In genomic region chr12:24852420-24852819, GRCh38 we compare ENCODE assay signal across 11 cellular contexts.
DNase-seq lines count a peak whose midpoint lies in the region; ATAC-seq and TF ChIP-seq lines count a peak whose summit lies in the region.
"Had no signal": no experiment of that assay in that cellular context is flagged by ENCODE, and none has a peak within 500 bp of the region (broad histone marks: within the 10 kb centered on the region; RNA-seq: fewer than 3 reads in every experiment).

No MANE protein-coding gene starts in this region.

- no peaks in the 10 kb centered on the region for H3K36me3 ChIP-seq in kidney epithelial cell (ENCODE audit: control insufficient read depth, insufficient read depth, low read length)
- H3K36me3 ChIP-seq: ascending aorta had no signal

- peaks cover 4% of the 10 kb centered on the region for H3K9me3 Mint-ChIP-seq in activated T-helper 1 cell treated with anti-CD3 and anti-CD28 coated beads, Interleukin-12 subunit alpha, Interleukin-12 subunit beta, Interleukin-2, Interleukin-4 antibody, amounts not matched to agents 30 ng/mL and 10 ng/mL and 1 ng/mL, durations not matched to agents 14 hours and 24 hours and 36 hours
- H3K9me3 Mint-ChIP-seq: natural killer cell treated with Interleukin-12 subunit alpha and Interleukin-12 subunit beta and Interleukin-15 and Interleukin-18, amount 100 ng/mL, for 72 hours had no signal

- in situ Hi-C loops in SK-MEL-5 (cut with HindIII; ENCODE audit: low pct_unique_long_range_greater_than_20kb, low sequenced_read_pairs): no loop called here

- no peak for ATAC-seq in activated CD4-positive, CD25-positive, alpha-beta regulatory T cell treated with anti-CD3 and anti-CD28 coated beads, Interleukin-2, amount 50 U/mL, for 24 hours
- ATAC-seq: natural killer cell treated with Interleukin-12 subunit alpha and Interleukin-12 subunit beta and Interleukin-15 and Interleukin-18, amount 100 ng/mL, for 72 hours had no signal

- intact Hi-C loops in activated T-helper 1 cell treated with anti-CD3 and anti-CD28 coated beads, Interleukin-12 subunit alpha, Interleukin-12 subunit beta, Interleukin-2, Interleukin-4 antibody, amounts not matched to agents 30 ng/mL and 10 ng/mL and 1 ng/mL, durations not matched to agents 14 hours and 24 hours and 36 hours (cut with micrococcal nuclease): loop anchor here (1.0 to 5.0 kb wide), 4 partner anchors 13 to 280 kb away; no protein-coding TSS in a partner anchor

- H3K4me3 ChIP-seq in GM12865 (ENCODE audit: low read depth, low read length): no peak overlapping the region
- H3K4me3 ChIP-seq in kidney epithelial cell (ENCODE audit: low read depth, low read length): no peak overlapping the region
- H3K4me3 ChIP-seq: ascending aorta had no signal

- TF ChIP-seq CTCF in AG09319 (IDR thresholded peaks at IDR 0.05; ENCODE audit: low read depth, low read length) (peak; percentile 33), GM12865 (IDR thresholded peaks at IDR 0.05; ENCODE audit: insufficient read depth, low read depth, low read length, missing control alignments) (peak; percentile 4), kidney epithelial cell (IDR thresholded peaks at IDR 0.05; ENCODE audit: insufficient read depth, low read length, poor library complexity, severe bottlenecking) (peak; percentile 30)

- H3K27ac Mint-ChIP-seq in activated T-helper 1 cell treated with anti-CD3 and anti-CD28 coated beads, Interleukin-12 subunit alpha, Interleukin-12 subunit beta, Interleukin-2, Interleukin-4 antibody, amounts not matched to agents 30 ng/mL and 10 ng/mL and 1 ng/mL, durations not matched to agents 14 hours and 24 hours and 36 hours: no peak overlapping the region

- H3K4me1 Mint-ChIP-seq in activated T-helper 1 cell treated with anti-CD3 and anti-CD28 coated beads, Interleukin-12 subunit alpha, Interleukin-12 subunit beta, Interleukin-2, Interleukin-4 antibody, amounts not matched to agents 30 ng/mL and 10 ng/mL and 1 ng/mL, durations not matched to agents 14 hours and 24 hours and 36 hours (ENCODE audit: low read depth): peaks cover 14% of the 10 kb centered on the region

- no peak overlapping the region for H3K4me3 Mint-ChIP-seq in activated T-helper 1 cell treated with anti-CD3 and anti-CD28 coated beads, Interleukin-12 subunit alpha, Interleukin-12 subunit beta, Interleukin-2, Interleukin-4 antibody, amounts not matched to agents 30 ng/mL and 10 ng/mL and 1 ng/mL, durations not matched to agents 14 hours and 24 hours and 36 hours
- H3K4me3 Mint-ChIP-seq: natural killer cell treated with Interleukin-12 subunit alpha and Interleukin-12 subunit beta and Interleukin-15 and Interleukin-18, amount 100 ng/mL, for 72 hours had no signal

- no peaks in the 10 kb centered on the region for H3K27me3 ChIP-seq in kidney epithelial cell (ENCODE audit: control insufficient read depth, insufficient read depth, low read length)
- H3K27me3 ChIP-seq: ascending aorta had no signal

- H3K36me3 Mint-ChIP-seq in activated T-helper 1 cell treated with anti-CD3 and anti-CD28 coated beads, Interleukin-12 subunit alpha, Interleukin-12 subunit beta, Interleukin-2, Interleukin-4 antibody, amounts not matched to agents 30 ng/mL and 10 ng/mL and 1 ng/mL, durations not matched to agents 14 hours and 24 hours and 36 hours (ENCODE audit: low read depth): peaks cover 12% of the 10 kb centered on the region

- DNase-seq in AG09319 (ENCODE audit: extremely low read depth, low read depth): no peak
- DNase-seq in GM12865 (ENCODE audit: low read depth): no peak
- DNase-seq in SK-MEL-5 (ENCODE audit: low read depth, low spot score): peak; percentile 15
- no peak for DNase-seq in kidney epithelial cell (ENCODE audit: low read depth)
- no peak for DNase-seq in dermis blood vessel endothelial cell
- DNase-seq in activated T-helper 1 cell treated with anti-CD3 and anti-CD28 coated beads, Interleukin-12 subunit alpha, Interleukin-12 subunit beta, Interleukin-2, Interleukin-4 antibody, amounts not matched to agents 30 ng/mL and 10 ng/mL and 1 ng/mL, durations not matched to agents 14 hours and 24 hours and 36 hours (ENCODE audit: low spot score): no peak
- DNase-seq in activated CD4-positive, CD25-positive, alpha-beta regulatory T cell (lab: John Stamatoyannopoulos, UW): no peak
- DNase-seq: SHP77 treated with DMSO at 0.1 percent for 48 hours had no signal

- peaks cover 2% of the 10 kb centered on the region for H3K27me3 Mint-ChIP-seq in activated T-helper 1 cell treated with anti-CD3 and anti-CD28 coated beads, Interleukin-12 subunit alpha, Interleukin-12 subunit beta, Interleukin-2, Interleukin-4 antibody, amounts not matched to agents 30 ng/mL and 10 ng/mL and 1 ng/mL, durations not matched to agents 14 hours and 24 hours and 36 hours (ENCODE audit: insufficient read depth)
